ENCODE assay signal across 8 cellular contexts in genomic region chr20:2101935-2102584, GRCh38. TPM values are rescaled to one million over a fixed set of nuclear protein-coding genes. Genes with fewer than 3 reads are reported as not detected.
DNase-seq lines count a peak whose midpoint lies in the region; ATAC-seq and TF ChIP-seq lines count a peak whose summit lies in the region.

No MANE protein-coding gene starts in this region.

- H3K9me3 ChIP-seq in CD8-positive, alpha-beta memory T cell (ENCODE audit: low read length), result no peaks in the 10 kb centered on the region

- peaks cover 0 to 34% (median 4%) of the 10 kb centered on the region in 3 donors for H3K36me3 Mint-ChIP-seq in CD8-positive, alpha-beta memory T cell
- H3K36me3 Mint-ChIP-seq in activated CD4-positive, alpha-beta memory T cell treated with anti-CD3 and anti-CD28 coated beads, Interleukin-2, amount 10 ng/mL, durations not matched to agents 7 days and 5 days (ENCODE audit: low read depth), result peaks cover 28% of the 10 kb centered on the region

- peak overlapping the region; percentile 96 to 100 (median 100) for H3K27ac Mint-ChIP-seq in CD8-positive, alpha-beta memory T cell
- peak overlapping the region; percentile 99 for H3K27ac Mint-ChIP-seq in activated CD4-positive, alpha-beta memory T cell treated with anti-CD3 and anti-CD28 coated beads, Interleukin-2, amount 10 ng/mL, durations not matched to agents 7 days and 5 days

- peaks cover 43 to 49% (median 49%) of the 10 kb centered on the region in 3 donors for H3K4me1 Mint-ChIP-seq in CD8-positive, alpha-beta memory T cell
- H3K4me1 Mint-ChIP-seq in activated CD4-positive, alpha-beta memory T cell treated with anti-CD3 and anti-CD28 coated beads, Interleukin-2, amount 10 ng/mL, durations not matched to agents 7 days and 5 days, result peaks cover 46% of the 10 kb centered on the region

- TF ChIP-seq CTCF in HL-60 (IDR thresholded peaks at IDR 0.05; ENCODE audit: insufficient read depth, low read length) (no peak), dorsolateral prefrontal cortex (IDR thresholded peaks at IDR 0.05 in 54 of 56, conservative IDR thresholded peaks at IDR 0.05 in 2 of 56; ENCODE audit: low read depth in 1 of 56, partially characterized antibody in 56 of 56) (peak in 14 of 56 donors; percentile 3 to 31 (median 12)), lower leg skin (IDR thresholded peaks at IDR 0.05) (no peak)

- TF ChIP-seq POLR2A in lower leg skin (IDR thresholded peaks at IDR 0.05), result no peak

- peaks cover 2% of the 10 kb centered on the region for H3K36me3 ChIP-seq in CD8-positive, alpha-beta memory T cell (ENCODE audit: insufficient read depth, low read length)

- no peaks in the 10 kb centered on the region for H3K27me3 Mint-ChIP-seq in CD8-positive, alpha-beta memory T cell
- H3K27me3 Mint-ChIP-seq in activated CD4-positive, alpha-beta memory T cell treated with anti-CD3 and anti-CD28 coated beads, Interleukin-2, amount 10 ng/mL, durations not matched to agents 7 days and 5 days, result no peaks in the 10 kb centered on the region

- H3K4me1 ChIP-seq in CD8-positive, alpha-beta memory T cell (ENCODE audit: insufficient read depth, low read length), result peaks cover 44% of the 10 kb centered on the region

- no peaks in the 10 kb centered on the region for H3K9me3 Mint-ChIP-seq in CD8-positive, alpha-beta memory T cell
- H3K9me3 Mint-ChIP-seq in activated CD4-positive, alpha-beta memory T cell treated with anti-CD3 and anti-CD28 coated beads, Interleukin-2, amount 10 ng/mL, durations not matched to agents 7 days and 5 days, result no peaks in the 10 kb centered on the region

- peak overlapping the region; percentile 98 for H3K27ac ChIP-seq in CD8-positive, alpha-beta memory T cell (ENCODE audit: low read depth, low read length)
- H3K27ac ChIP-seq in HL-60 (replicated peaks) (peak overlapping the region; percentile 100), dorsolateral prefrontal cortex (peak overlapping the region; percentile 96 to 100 (median 100))

- H3K27me3 ChIP-seq in CD8-positive, alpha-beta memory T cell (ENCODE audit: insufficient read depth, low read length, poor library complexity, severe bottlenecking), result no peaks in the 10 kb centered on the region
- H3K27me3 ChIP-seq in HL-60 (ENCODE audit: insufficient read depth, poor library complexity, severe bottlenecking) (no peaks in the 10 kb centered on the region), dorsolateral prefrontal cortex (no peaks in the 10 kb centered on the region)

- peak overlapping the region; percentile 86 to 97 (median 94) for H3K4me3 Mint-ChIP-seq in CD8-positive, alpha-beta memory T cell
- peak overlapping the region; percentile 93 for H3K4me3 Mint-ChIP-seq in activated CD4-positive, alpha-beta memory T cell treated with anti-CD3 and anti-CD28 coated beads, Interleukin-2, amount 10 ng/mL, durations not matched to agents 7 days and 5 days

- intact Hi-C loops in dorsolateral prefrontal cortex (cut with DNase I), result loop anchor here (5.0 to 10.0 kb wide), 4 partner anchors 70 to 373 kb away; partner anchors contain the start of gene SNRPB (in 2 of the 2)
- intact Hi-C loops in lower leg skin (cut with DNase I; ENCODE audit: low total_unique reads), result no loop called here

- POLR2A ChIA-PET in CD8-positive, alpha-beta memory T cell (lab: Charles Lee), result interaction anchor here (0.6 to 2.2 kb wide), 4 partner anchors 40 to 1750 kb away, joined by 3 to 6 read pairs (median 3); partner anchors contain the start of gene SNRPB
- POLR2A ChIA-PET in activated CD4-positive, alpha-beta memory T cell treated with anti-CD3 and anti-CD28 coated beads, Interleukin-2, amount 10 ng/mL, durations not matched to agents 7 days and 5 days (lab: Charles Lee), result interaction anchor here (0.9 to 4.3 kb wide), 16 partner anchors 8 to 710 kb away, joined by 3 to 37 read pairs (median 4); partner anchors contain the start of gene SNRPB

- peak; percentile 84 to 93 (median 92) for DNase-seq in CD8-positive, alpha-beta memory T cell
- DNase-seq in HL-60 (ENCODE audit: low read depth in 1 of 2, low spot score in 1 of 2) (peak; percentile 80 to 91), NCI-H82 treated with DMSO at 0.1 percent for 48 hours (lab: John Stamatoyannopoulos, UW; ENCODE audit: unreplicated experiment) (peak; percentile 85), dorsolateral prefrontal cortex (peak; percentile 84 to 92 (median 90)), lower leg skin (ENCODE audit: low spot score in 2 of 2) (peak; percentile 88 to 98)
- peak; percentile 89 for DNase-seq in activated CD4-positive, alpha-beta memory T cell treated with anti-CD3 and anti-CD28 coated beads, Interleukin-2, amount 10 ng/mL, durations not matched to agents 7 days and 5 days
- peak; percentile 83 to 87 for DNase-seq in stimulated activated CD4-positive, alpha-beta T cell treated with anti-CD3 and anti-CD28 coated beads, Interleukin-4, amount 100 ng/mL, for 4 hours

- CTCF ChIA-PET in CD8-positive, alpha-beta memory T cell (lab: Charles Lee), result interaction anchor here (2.3 kb wide), 1 partner anchor 9 kb away, joined by 9 read pairs; no protein-coding TSS in a partner anchor
- CTCF ChIA-PET in activated CD4-positive, alpha-beta memory T cell treated with anti-CD3 and anti-CD28 coated beads, Interleukin-2, amount 10 ng/mL, durations not matched to agents 7 days and 5 days (lab: Charles Lee), result interaction anchor here (1.1 to 2.6 kb wide), 2 partner anchors 9 to 137 kb away, joined by 3 to 17 read pairs; no protein-coding TSS in a partner anchor

- peak overlapping the region; percentile 94 for H3K4me3 ChIP-seq in CD8-positive, alpha-beta memory T cell (ENCODE audit: low read length)
- H3K4me3 ChIP-seq in HL-60 (replicated peaks; ENCODE audit: insufficient read depth, low read length) (peak overlapping the region; percentile 86), dorsolateral prefrontal cortex (peak overlapping the region; percentile 64 to 99 (median 93)), lower leg skin (ENCODE audit: low read depth, poor library complexity, severe bottlenecking) (peak overlapping the region; percentile 79)

- peak; percentile 75 for ATAC-seq in GM19467 (IDR thresholded peaks at IDR 0.05; ENCODE audit: unreplicated experiment)

- 0% methylated on average over 42 to 57 of the region's 57 CpGs for WGBS in lower leg skin, 2 donors

RNA-seq across cellular contexts. Expression of gene STK35, which starts 0.4 kb away (rescaled TPM):
- total RNA-seq in CD8-positive, alpha-beta memory T cell, result 10 to 100 TPM; 21.1 to 21.4 TPM
- polyA plus RNA-seq in CD8-positive, alpha-beta memory T cell, result 5.5 TPM
- 10 to 100 TPM; 18.5 to 18.9 TPM for total RNA-seq in activated CD4-positive, alpha-beta memory T cell treated with anti-CD3 and anti-CD28 coated beads, Interleukin-2, amount 10 ng/mL, durations not matched to agents 7 days and 5 days
- 10 to 100 TPM; 14.9 to 41.4 (median 27.2) TPM for total RNA-seq in dorsolateral prefrontal cortex
- 10 to 100 TPM; 16.2 to 28.8 (median 21.5) TPM for total RNA-seq in lower leg skin

Comparison
In these comparisons a context has a peak if more than half of its experiments do, and no peak if none do; other contexts are left out.
1. Peak in every context shown above with its lines: DNase-seq, ATAC-seq, H3K4me3 ChIP-seq and H3K27ac ChIP-seq.